In the genomic region with DNA sequence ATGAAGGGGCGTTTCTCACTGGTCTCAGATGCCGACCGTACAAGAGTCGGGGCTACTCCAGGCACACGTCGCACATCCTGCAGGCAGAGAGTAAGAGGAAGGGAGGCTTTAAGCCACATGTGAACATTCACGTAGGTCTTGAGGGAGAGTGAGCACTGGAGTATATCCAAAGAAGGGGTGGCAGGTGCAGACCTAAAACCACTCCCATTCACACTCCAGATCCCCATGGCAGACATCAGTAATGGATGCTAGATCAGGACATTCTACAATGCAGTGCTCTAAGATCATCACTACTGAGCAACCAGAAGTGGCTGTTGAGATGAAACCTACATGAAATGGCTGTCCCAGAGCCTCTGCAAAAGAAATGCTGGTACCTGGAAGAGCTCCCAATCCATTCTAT, we compare ENCODE assay signal across 1 cellular context.
A peak's percentile ranks its signal among the peaks of the same experiment; 100 is the strongest.
TF ChIP-seq lines count a peak whose summit lies in the region.

No MANE protein-coding gene starts in this region.

TF ChIP-seq in K562, 482 proteins besides CTCF, POLR2A, EP300 and RAD21 (continued from another document):
- no peak for TF ChIP-seq HLTF (IDR thresholded peaks at IDR 0.05)
- TF ChIP-seq ZBTB17 (CRISPR knock-in tag; IDR thresholded peaks at IDR 0.05): peak; percentile 93
